In genomic region chr4:185280608-185281007, GRCh38 we compare ENCODE assay signal across 21 cellular contexts.
DNase-seq lines count a peak whose midpoint lies in the region; ATAC-seq and FAIRE-seq lines count a peak whose summit lies in the region.
"Had no signal": no experiment of that assay in that cellular context is flagged by ENCODE, and none has a peak within 500 bp of the region (broad histone marks: within the 10 kb centered on the region; RNA-seq: fewer than 3 reads in every experiment).

No MANE protein-coding gene starts in this region.

- H3K4me1 Mint-ChIP-seq in memory B cell: peaks cover 21% of the 10 kb centered on the region
- H3K4me1 Mint-ChIP-seq: neural progenitor cell had no signal

- peak; percentile 24 for FAIRE-seq in GM18507 (lab: Jason Lieb, UNC)
- FAIRE-seq: A204.1, D721Med had no signal

- H3K27ac Mint-ChIP-seq in memory B cell: peak overlapping the region; percentile 64
- H3K27ac Mint-ChIP-seq: neural progenitor cell had no signal

- peaks cover 22% of the 10 kb centered on the region for H3K36me3 Mint-ChIP-seq in memory B cell

- no peaks in the 10 kb centered on the region for H3K9me3 Mint-ChIP-seq in memory B cell
- H3K9me3 Mint-ChIP-seq: neural progenitor cell had no signal

- DNase-seq in NCI-H2107 treated with DMSO at 0.1 percent for 48 hours (lab: John Stamatoyannopoulos, UW; ENCODE audit: unreplicated experiment): peak; percentile 3
- DNase-seq in NCI-H2107 (lab: John Stamatoyannopoulos, UW): no peak
- DNase-seq in GM18507 (ENCODE audit: extremely low spot score, insufficient read length, low read depth): no peak
- DNase-seq in NCI-H748 treated with DMSO at 0.1 percent for 48 hours (lab: John Stamatoyannopoulos, UW): peak; percentile 11
- DNase-seq in memory B cell (ENCODE audit: low spot score in 2 of 2): no peak
- no peak for DNase-seq in DMS114 treated with DMSO at 0.1 percent for 48 hours (lab: John Stamatoyannopoulos, UW; ENCODE audit: unreplicated experiment)
- DNase-seq in UCSD-AML1 (lab: John Stamatoyannopoulos, UW; ENCODE audit: unreplicated experiment): no peak
- DNase-seq: activated CD4-positive, alpha-beta T cell treated with anti-CD3 and anti-CD28 coated beads, Interleukin-2, amount 50 U/mL, for 1 hour; BE2C; body of pancreas; effector CD8-positive, alpha-beta T cell; foreskin keratinocyte; Kasumi-1; NCI-H1092 treated with DMSO at 0.1 percent for 48 hours; NCI-H2171 treated with DMSO at 0.1 percent for 48 hours; Peyer's patch; substantia nigra had no signal

- ATAC-seq in memory B cell (ENCODE audit: low read depth) (no peak), HG03025 (IDR thresholded peaks at IDR 0.05; ENCODE audit: low FRiP score, unreplicated experiment) (no peak)
- ATAC-seq: body of pancreas, foreskin keratinocyte had no signal

- H3K27me3 Mint-ChIP-seq in memory B cell: no peaks in the 10 kb centered on the region

- H3K4me3 Mint-ChIP-seq in memory B cell: no peak overlapping the region
- H3K4me3 Mint-ChIP-seq: neural progenitor cell had no signal

Comparison
In these comparisons a context has a peak if more than half of its experiments do, and no peak if none do; other contexts are left out.
1. DNase-seq: peak in NCI-H2107 treated with DMSO at 0.1 percent for 48 hours (single experiment) and NCI-H748 treated with DMSO at 0.1 percent for 48 hours (single experiment); none in NCI-H2107 (single experiment), GM18507 (single experiment), memory B cell (0 of 2), DMS114 treated with DMSO at 0.1 percent for 48 hours (single experiment) and UCSD-AML1 (single experiment).